In genomic region chr10:78377362-78377761, GRCh38 we compare ENCODE assay signal across 26 cellular contexts.
DNase-seq lines count a peak whose midpoint lies in the region; TF ChIP-seq lines count a peak whose summit lies in the region.
"Had no signal": no experiment of that assay in that cellular context is flagged by ENCODE, and none has a peak within 500 bp of the region (broad histone marks: within the 10 kb centered on the region; RNA-seq: fewer than 3 reads in every experiment).

No MANE protein-coding gene starts in this region.

- TF ChIP-seq CTCF in astrocyte of the spinal cord (IDR thresholded peaks at IDR 0.05; ENCODE audit: low read depth, low read length) (no peak), osteoblast (IDR thresholded peaks at IDR 0.05; ENCODE audit: extremely low read depth, low read depth, low read length) (no peak), coronary artery (IDR thresholded peaks at IDR 0.05) (no peak), spleen (IDR thresholded peaks at IDR 0.05 in 8 of 11, conservative IDR thresholded peaks at IDR 0.05 in 3 of 11) (no peak)

- WGBS in spleen, 5 donors = 73 to 100% (median 91%) methylated on average over 1 of the region's 1 CpG

- H3K79me2 ChIP-seq in osteoblast (ENCODE audit: insufficient read depth, low read length) = no peaks in the 10 kb centered on the region

- no peaks in the 10 kb centered on the region for H3K36me3 ChIP-seq in osteoblast (ENCODE audit: insufficient read depth, low read length)
- no peaks in the 10 kb centered on the region for H3K36me3 ChIP-seq in spleen
- H3K36me3 ChIP-seq: pancreas, right atrium auricular region, upper lobe of left lung had no signal

- H3K27me3 ChIP-seq in osteoblast (ENCODE audit: insufficient read depth, low read length) (no peaks in the 10 kb centered on the region), spleen (replicated peaks in 1 of 7) (peaks cover 0 to 9% (median 0%) of the 10 kb centered on the region in 7 donors)
- H3K27me3 ChIP-seq: pancreas, right atrium auricular region, upper lobe of left lung had no signal

- no peak for TF ChIP-seq POLR2A in spleen (IDR thresholded peaks at IDR 0.05)

- no peak overlapping the region for H3K4me2 ChIP-seq in osteoblast (ENCODE audit: insufficient read depth, low read length)

- H3K4me1 ChIP-seq in osteoblast (ENCODE audit: insufficient read depth, low read length) (no peaks in the 10 kb centered on the region), spleen (no peaks in the 10 kb centered on the region)
- H3K4me1 ChIP-seq: pancreas, upper lobe of left lung had no signal

- no peaks in the 10 kb centered on the region for H4K20me1 ChIP-seq in osteoblast (ENCODE audit: insufficient read depth, low read length)

- H3K27ac ChIP-seq in osteoblast (ENCODE audit: low read depth, low read length) (no peak overlapping the region), coronary artery (no peak overlapping the region), spleen (no peak overlapping the region)
- H3K27ac ChIP-seq: 22Rv1, pancreas, right atrium auricular region, upper lobe of left lung, VCaP had no signal

- no peak overlapping the region for H2AFZ ChIP-seq in osteoblast (ENCODE audit: low read length)

- DNase-seq in NCI-H1417 (lab: John Stamatoyannopoulos, UW) (peak in 2 of 3 experiments; percentile 30 to 67), NCI-H1417 treated with DMSO at 0.1 percent for 48 hours (lab: John Stamatoyannopoulos, UW) (no peak), NCI-H345 (lab: John Stamatoyannopoulos, UW) (peak; percentile 86), astrocyte of the spinal cord (ENCODE audit: low read depth, low spot score) (peak; percentile 13), osteoblast (ENCODE audit: insufficient read length, low spot score, missing footprints) (peak; percentile 68), coronary artery (ENCODE audit: low spot score) (no peak), HT-29 (ENCODE audit: low spot score) (no peak), spleen (no peak)
- DNase-seq: activated CD4-positive, alpha-beta T cell treated with anti-CD3 and anti-CD28 coated beads, Interleukin-2, amount 50 U/mL, for 48 hours; activated effector memory CD4-positive, alpha-beta T cell treated with anti-CD3 and anti-CD28 coated beads, Interleukin-2, amount 50 U/mL, for 16 hours; activated naive CD8-positive, alpha-beta T cell treated with anti-CD3 and anti-CD28 coated beads, Interleukin-2, amount 50 U/mL, for 24 hours; AML-193; CD8-positive, alpha-beta memory T cell; cortex of kidney; DMS53; left colon; naive thymus-derived CD4-positive, alpha-beta T cell; NCI-H1436; NCI-H2227 treated with DMSO at 0.1 percent for 48 hours; pancreas; stimulated activated CD8-positive, alpha-beta memory T cell treated with anti-CD3 and anti-CD28 coated beads, Interleukin-4, amount 100 ng/mL, for 48 hours; T-helper 2 cell; upper lobe of left lung had no signal

- no peak overlapping the region for H3K4me3 ChIP-seq in astrocyte of the spinal cord (ENCODE audit: low read depth, low read length)
- no peak overlapping the region for H3K4me3 ChIP-seq in osteoblast (ENCODE audit: insufficient read depth, low read length)
- no peak overlapping the region for H3K4me3 ChIP-seq in coronary artery
- H3K4me3 ChIP-seq in spleen = no peak overlapping the region
- H3K4me3 ChIP-seq: pancreas, right atrium auricular region, upper lobe of left lung had no signal

- peaks cover 2% of the 10 kb centered on the region for H3K9me3 ChIP-seq in osteoblast (ENCODE audit: low read depth, low read length)
- peaks cover 0 to 9% (median 0%) of the 10 kb centered on the region in 8 donors for H3K9me3 ChIP-seq in spleen
- H3K9me3 ChIP-seq: pancreas, right atrium auricular region, upper lobe of left lung had no signal

- in situ Hi-C loops in astrocyte of the spinal cord (cut with HindIII; ENCODE audit: low sequenced_read_pairs) = no loop called here

- intact Hi-C loops in spleen (cut with DNase I; ENCODE audit: low total_unique reads) = no loop called here

Comparison
In these comparisons a context has a peak if more than half of its experiments do, and no peak if none do; other contexts are left out.
1. DNase-seq: peak in NCI-H1417 (2 of 3), NCI-H345 (single experiment), astrocyte of the spinal cord (single experiment) and osteoblast (single experiment); none in NCI-H1417 treated with DMSO at 0.1 percent for 48 hours (single experiment), coronary artery (single experiment), HT-29 (single experiment) and spleen (single experiment).